Comparison of ENCODE assay signal across 8 cellular contexts in genomic region chr13:44436589-44437337, GRCh38.
DNase-seq lines count a peak whose midpoint lies in the region; ATAC-seq and TF ChIP-seq lines count a peak whose summit lies in the region.

No MANE protein-coding gene starts in this region.

- H3K27ac Mint-ChIP-seq in activated naive CD8-positive, alpha-beta T cell treated with anti-CD3 and anti-CD28 coated beads, Interleukin-2, amount 50 U/mL, for 24 hours = peak overlapping the region; percentile 52
- H3K27ac Mint-ChIP-seq in neural crest cell (ENCODE audit: unreplicated experiment) = peak overlapping the region; percentile 98

- peaks cover 2% of the 10 kb centered on the region for H3K36me3 Mint-ChIP-seq in activated naive CD8-positive, alpha-beta T cell treated with anti-CD3 and anti-CD28 coated beads, Interleukin-2, amount 50 U/mL, for 24 hours (ENCODE audit: low read depth)
- peaks cover 15% of the 10 kb centered on the region for H3K36me3 Mint-ChIP-seq in neural crest cell (ENCODE audit: low read depth)

- ATAC-seq in activated naive CD8-positive, alpha-beta T cell treated with anti-CD3 and anti-CD28 coated beads, Interleukin-2, amount 50 U/mL, for 24 hours = peak; percentile 33
- ATAC-seq in thoracic aorta (ENCODE audit: insufficient number of reproducible peaks, low FRiP score, low read depth) (peak; percentile 67), GM19351 (IDR thresholded peaks at IDR 0.05; ENCODE audit: unreplicated experiment) (no peak)

- H3K9me3 ChIP-seq in SJSA1 (replicated peaks) (no peaks in the 10 kb centered on the region), thoracic aorta (no peaks in the 10 kb centered on the region)

- H3K4me3 ChIP-seq in SJSA1 (peak overlapping the region; percentile 48), thoracic aorta (peak overlapping the region; percentile 80)

- DNase-seq in DMS79 treated with DMSO at 0.1 percent for 48 hours (lab: John Stamatoyannopoulos, UW) (peak; percentile 83), NAMALWA (ENCODE audit: low spot score) (peak; percentile 80), SJSA1 (ENCODE audit: low read depth in 1 of 2, low spot score in 2 of 2) (peak; percentile 92 to 95), glomerular endothelial cell (ENCODE audit: extremely low read depth, low read depth, low spot score) (peak; percentile 72), neural crest cell (ENCODE audit: low read depth, low spot score) (peak; percentile 90), thoracic aorta (ENCODE audit: low spot score) (peak; percentile 67)
- DNase-seq in activated naive CD8-positive, alpha-beta T cell treated with anti-CD3 and anti-CD28 coated beads, Interleukin-2, amount 50 U/mL, for 24 hours = peak; percentile 52

- peaks cover 12% of the 10 kb centered on the region for H3K27me3 Mint-ChIP-seq in activated naive CD8-positive, alpha-beta T cell treated with anti-CD3 and anti-CD28 coated beads, Interleukin-2, amount 50 U/mL, for 24 hours
- H3K27me3 Mint-ChIP-seq in neural crest cell (ENCODE audit: low read depth) = no peaks in the 10 kb centered on the region

- H3K4me1 Mint-ChIP-seq in activated naive CD8-positive, alpha-beta T cell treated with anti-CD3 and anti-CD28 coated beads, Interleukin-2, amount 50 U/mL, for 24 hours = peaks cover 17% of the 10 kb centered on the region
- H3K4me1 Mint-ChIP-seq in neural crest cell = peaks cover 40% of the 10 kb centered on the region

- peak; percentile 5 for TF ChIP-seq CTCF in neural crest cell (conservative IDR thresholded peaks at IDR 0.05)
- TF ChIP-seq CTCF in thoracic aorta (IDR thresholded peaks at IDR 0.05) = no peak

- H3K27ac ChIP-seq in SJSA1 (peak overlapping the region; percentile 86), thoracic aorta (peak overlapping the region; percentile 83 to 88)

- H3K4me1 ChIP-seq in SJSA1 (replicated peaks) = peaks cover 19% of the 10 kb centered on the region
- H3K4me1 ChIP-seq in thoracic aorta (ENCODE audit: control insufficient read depth in 1 of 2, low read depth in 2 of 2) = peaks cover 11 to 35% of the 10 kb centered on the region in 2 donors

- H3K36me3 ChIP-seq in SJSA1 (peaks cover 29% of the 10 kb centered on the region), thoracic aorta (peaks cover 8% of the 10 kb centered on the region)

- H3K27me3 ChIP-seq in SJSA1 (replicated peaks) (no peaks in the 10 kb centered on the region), thoracic aorta (replicated peaks; ENCODE audit: insufficient read depth) (no peaks in the 10 kb centered on the region)

- peak overlapping the region; percentile 77 for H3K4me3 Mint-ChIP-seq in activated naive CD8-positive, alpha-beta T cell treated with anti-CD3 and anti-CD28 coated beads, Interleukin-2, amount 50 U/mL, for 24 hours
- peak overlapping the region; percentile 99 for H3K4me3 Mint-ChIP-seq in neural crest cell

- H3K9me3 Mint-ChIP-seq in activated naive CD8-positive, alpha-beta T cell treated with anti-CD3 and anti-CD28 coated beads, Interleukin-2, amount 50 U/mL, for 24 hours = no peaks in the 10 kb centered on the region
- H3K9me3 Mint-ChIP-seq in neural crest cell = no peaks in the 10 kb centered on the region
